1 cellular context compared by ENCODE assay signal in the genomic region with DNA sequence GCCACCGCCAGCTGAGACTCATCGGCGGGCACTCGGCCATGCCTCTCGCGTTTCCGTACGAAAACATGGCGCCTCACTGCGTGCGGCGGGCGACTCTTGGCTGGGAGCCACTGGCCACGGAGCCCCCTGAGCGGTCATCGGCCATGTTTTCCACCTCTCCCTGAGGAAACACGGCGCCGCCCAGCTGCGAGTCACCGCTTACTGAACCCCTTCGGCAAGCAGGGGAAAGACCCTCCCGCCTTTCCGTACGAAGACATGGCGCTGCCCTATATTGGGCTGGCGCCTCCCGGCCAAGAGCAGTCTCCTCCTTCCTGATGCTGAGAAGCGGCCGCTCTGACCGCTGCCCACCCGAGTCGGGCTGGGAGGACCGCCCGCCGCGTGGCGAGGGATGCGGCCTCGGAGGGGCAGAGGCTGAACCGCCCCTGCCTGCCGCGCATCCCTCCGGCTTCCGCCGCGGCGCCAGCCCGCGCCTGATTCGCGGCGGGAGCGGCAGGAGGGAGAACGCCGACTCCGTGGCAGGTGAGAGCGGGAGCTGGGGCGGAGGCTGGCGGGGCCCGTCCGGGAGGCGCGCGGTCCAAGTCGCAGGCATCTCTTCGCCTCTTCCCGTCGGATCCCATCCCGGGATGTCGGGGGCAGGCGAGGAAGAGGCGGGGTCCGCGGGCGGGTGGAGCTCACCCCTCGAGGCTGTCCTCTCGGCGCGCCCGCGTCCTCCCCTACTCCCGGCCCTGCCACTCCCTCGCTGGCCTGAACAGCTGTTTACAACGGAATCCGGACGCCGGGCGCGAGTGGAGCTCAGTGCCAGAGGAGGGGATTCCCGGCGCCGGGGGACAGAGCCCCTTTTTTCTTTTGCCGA.
TF ChIP-seq lines count a peak whose summit lies in the region.

Gene TCP11L1 (plus strand): TSS at position 299 of the 853 bp plus-strand sequence. CDS start 4,202 bp downstream, outside the sequence.

TF ChIP-seq in Ishikawa, 13 proteins besides CTCF, POLR2A, EP300 and RAD21 (continued from another document):
- TF ChIP-seq, protein P1, sequence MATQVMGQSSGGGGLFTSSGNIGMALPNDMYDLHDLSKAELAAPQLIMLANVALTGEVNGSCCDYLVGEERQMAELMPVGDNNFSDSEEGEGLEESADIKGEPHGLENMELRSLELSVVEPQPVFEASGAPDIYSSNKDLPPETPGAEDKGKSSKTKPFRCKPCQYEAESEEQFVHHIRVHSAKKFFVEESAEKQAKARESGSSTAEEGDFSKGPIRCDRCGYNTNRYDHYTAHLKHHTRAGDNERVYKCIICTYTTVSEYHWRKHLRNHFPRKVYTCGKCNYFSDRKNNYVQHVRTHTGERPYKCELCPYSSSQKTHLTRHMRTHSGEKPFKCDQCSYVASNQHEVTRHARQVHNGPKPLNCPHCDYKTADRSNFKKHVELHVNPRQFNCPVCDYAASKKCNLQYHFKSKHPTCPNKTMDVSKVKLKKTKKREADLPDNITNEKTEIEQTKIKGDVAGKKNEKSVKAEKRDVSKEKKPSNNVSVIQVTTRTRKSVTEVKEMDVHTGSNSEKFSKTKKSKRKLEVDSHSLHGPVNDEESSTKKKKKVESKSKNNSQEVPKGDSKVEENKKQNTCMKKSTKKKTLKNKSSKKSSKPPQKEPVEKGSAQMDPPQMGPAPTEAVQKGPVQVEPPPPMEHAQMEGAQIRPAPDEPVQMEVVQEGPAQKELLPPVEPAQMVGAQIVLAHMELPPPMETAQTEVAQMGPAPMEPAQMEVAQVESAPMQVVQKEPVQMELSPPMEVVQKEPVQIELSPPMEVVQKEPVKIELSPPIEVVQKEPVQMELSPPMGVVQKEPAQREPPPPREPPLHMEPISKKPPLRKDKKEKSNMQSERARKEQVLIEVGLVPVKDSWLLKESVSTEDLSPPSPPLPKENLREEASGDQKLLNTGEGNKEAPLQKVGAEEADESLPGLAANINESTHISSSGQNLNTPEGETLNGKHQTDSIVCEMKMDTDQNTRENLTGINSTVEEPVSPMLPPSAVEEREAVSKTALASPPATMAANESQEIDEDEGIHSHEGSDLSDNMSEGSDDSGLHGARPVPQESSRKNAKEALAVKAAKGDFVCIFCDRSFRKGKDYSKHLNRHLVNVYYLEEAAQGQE (IDR thresholded peaks at IDR 0.05; ENCODE audit: low read depth) = no peak
- 0 out of 2 replicates have a peak, but pooled peaks have one; percentile 2 for TF ChIP-seq USF1 (IDR thresholded peaks at IDR 0.05)
- TF ChIP-seq YY1 (IDR thresholded peaks at IDR 0.05; ENCODE audit: low read depth) = peak; percentile 98
- TF ChIP-seq TCF12 (IDR thresholded peaks at IDR 0.05; ENCODE audit: low read depth) = peak; percentile 43; the same call in 1 of the 2 replicates
- no peak for TF ChIP-seq CEBPB (IDR thresholded peaks at IDR 0.05)
- no peak for TF ChIP-seq CREB1 (IDR thresholded peaks at IDR 0.05; ENCODE audit: low read depth)
- TF ChIP-seq ZBTB7A (IDR thresholded peaks at IDR 0.05; ENCODE audit: low read depth) = no peak
- TF ChIP-seq TEAD4 (IDR thresholded peaks at IDR 0.05) = no peak
- TF ChIP-seq FOXM1 (IDR thresholded peaks at IDR 0.05; ENCODE audit: borderline replicate concordance, low read depth) = no peak
